ENCODE assay signal across 18 cellular contexts in the genomic region with DNA sequence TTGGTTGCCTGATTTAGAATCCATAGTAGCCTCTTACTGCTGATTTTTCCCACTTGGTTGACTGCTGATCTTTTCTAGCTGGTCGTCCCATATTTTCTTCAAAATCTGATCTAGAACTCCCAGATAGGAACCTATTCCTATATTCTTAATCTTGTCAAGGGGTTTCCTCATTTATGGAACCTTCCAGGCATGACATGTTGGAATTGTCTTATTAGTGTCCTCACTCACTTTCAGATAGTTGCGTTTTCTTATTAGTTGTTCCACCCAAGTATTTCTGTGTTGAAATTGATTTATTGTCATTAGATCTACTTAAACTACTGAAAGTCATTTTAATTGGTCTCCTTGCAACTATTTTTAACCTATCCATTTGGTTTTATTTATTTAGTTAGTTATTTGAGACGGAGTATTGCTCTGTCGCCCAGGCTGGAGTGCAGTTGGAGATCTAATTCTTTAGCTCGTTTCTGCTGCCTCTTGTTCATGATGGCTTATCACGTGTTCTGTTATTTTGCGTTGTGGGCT. TPM values are rescaled to one million over a fixed set of nuclear protein-coding genes. Genes with fewer than 3 reads are reported as not detected.
DNase-seq lines count a peak whose midpoint lies in the region; TF ChIP-seq lines count a peak whose summit lies in the region.
"Had no signal": no experiment of that assay in that cellular context is flagged by ENCODE, and none has a peak within 500 bp of the region (broad histone marks: within the 10 kb centered on the region; RNA-seq: fewer than 3 reads in every experiment).

No MANE protein-coding gene starts in this region.

- H3K4me1 ChIP-seq in HUES64 (ENCODE audit: insufficient read depth, low read length) (peaks cover 84% of the 10 kb centered on the region), skeletal muscle tissue (ENCODE audit: control insufficient read depth in 3 of 3, insufficient read depth in 3 of 3, low read length in 3 of 3) (peaks cover 21% of the 10 kb centered on the region in 3 donors)
- peaks cover 16% of the 10 kb centered on the region for H3K4me1 ChIP-seq in CD4-positive, alpha-beta memory T cell (ENCODE audit: insufficient read depth, low read length)

- H3K9me3 Mint-ChIP-seq in chondrocyte (ENCODE audit: low read depth) (no peaks in the 10 kb centered on the region), MCF 10A (ENCODE audit: unreplicated experiment) (no peaks in the 10 kb centered on the region)
- no peaks in the 10 kb centered on the region for H3K9me3 Mint-ChIP-seq in CD4-positive, alpha-beta memory T cell

- intact Hi-C loops in MCF 10A (cut with micrococcal nuclease), result no loop called here
- intact Hi-C loops in CD4-positive, alpha-beta memory T cell (cut with micrococcal nuclease), result no loop called here

- H3K4me3 ChIP-seq in HUES64 (ENCODE audit: low read length) (no peak overlapping the region), skeletal muscle tissue (ENCODE audit: low read length in 3 of 3) (no peak overlapping the region)
- H3K4me3 ChIP-seq in CD4-positive, alpha-beta memory T cell (ENCODE audit: low read length in 2 of 2), result no peak overlapping the region
- H3K4me3 ChIP-seq: BLaER1 treated with 17β-estradiol and CSF1 and Interleukin-3, amounts not matched to agents 10 nM and 100 nM; GM12878; MG63 had no signal

- H3K27ac Mint-ChIP-seq in chondrocyte (ENCODE audit: unreplicated experiment) (peak overlapping the region; percentile 10), MCF 10A (ENCODE audit: low read depth, unreplicated experiment) (no peak overlapping the region)
- H3K27ac Mint-ChIP-seq in CD4-positive, alpha-beta memory T cell, result no peak overlapping the region

- H3K36me3 ChIP-seq in HUES64 (ENCODE audit: insufficient read depth, low read length), result no peaks in the 10 kb centered on the region
- no peaks in the 10 kb centered on the region for H3K36me3 ChIP-seq in skeletal muscle tissue (ENCODE audit: control insufficient read depth in 3 of 3, insufficient read depth in 3 of 3, low read length in 3 of 3)
- H3K36me3 ChIP-seq in CD4-positive, alpha-beta memory T cell (ENCODE audit: insufficient read depth, low read length), result no peaks in the 10 kb centered on the region
- H3K36me3 ChIP-seq: MG63 had no signal

- no peaks in the 10 kb centered on the region for H3K27me3 ChIP-seq in HUES64 (ENCODE audit: insufficient read depth, low read length)
- no peaks in the 10 kb centered on the region for H3K27me3 ChIP-seq in skeletal muscle tissue (ENCODE audit: control insufficient read depth in 3 of 3, insufficient read depth in 3 of 3, low read length in 3 of 3)
- H3K27me3 ChIP-seq in CD4-positive, alpha-beta memory T cell (ENCODE audit: insufficient read depth, low read length), result no peaks in the 10 kb centered on the region
- H3K27me3 ChIP-seq: BLaER1 treated with 17β-estradiol and CSF1 and Interleukin-3, amounts not matched to agents 10 nM and 100 nM; MG63 had no signal

- peaks cover 2% of the 10 kb centered on the region for H3K36me3 Mint-ChIP-seq in chondrocyte (ENCODE audit: low read depth)
- peaks cover 6% of the 10 kb centered on the region for H3K36me3 Mint-ChIP-seq in MCF 10A (ENCODE audit: insufficient read depth, unreplicated experiment)
- H3K36me3 Mint-ChIP-seq in CD4-positive, alpha-beta memory T cell, result peaks cover 8% of the 10 kb centered on the region in 2 donors

- peaks cover 21% of the 10 kb centered on the region for H3K4me1 Mint-ChIP-seq in chondrocyte (ENCODE audit: low read depth)
- peaks cover 34% of the 10 kb centered on the region for H3K4me1 Mint-ChIP-seq in MCF 10A (ENCODE audit: insufficient read depth, unreplicated experiment)
- peaks cover 21 to 40% (median 29%) of the 10 kb centered on the region in 4 donors for H3K4me1 Mint-ChIP-seq in CD4-positive, alpha-beta memory T cell

- H3K9me3 ChIP-seq in HUES64 (ENCODE audit: insufficient read depth, low read depth, low read length) (no peaks in the 10 kb centered on the region), skeletal muscle tissue (ENCODE audit: control insufficient read depth in 3 of 3, low read length in 3 of 3) (no peaks in the 10 kb centered on the region)
- H3K9me3 ChIP-seq in CD4-positive, alpha-beta memory T cell (ENCODE audit: control insufficient read depth in 1 of 2, low read length in 2 of 2), result no peaks in the 10 kb centered on the region
- H3K9me3 ChIP-seq: MG63 had no signal

- BruUV-seq in MCF 10A (replicated peaks; lab: Mats Ljungman, UMichigan), result no TSS peak

- POLR2A ChIA-PET in MCF 10A (lab: Yijun Ruan, JAX), result interaction anchor here (1.3 to 7.5 kb wide), 2 partner anchors 9 to 17 kb away, joined by 3 to 88 read pairs; no protein-coding TSS in a partner anchor
- POLR2A ChIA-PET in CD4-positive, alpha-beta memory T cell (lab: Charles Lee; ENCODE audit: partially characterized antibody), result no interaction called here

- H3K27me3 Mint-ChIP-seq in chondrocyte (ENCODE audit: low read depth) (no peaks in the 10 kb centered on the region), MCF 10A (ENCODE audit: insufficient read depth, unreplicated experiment) (no peaks in the 10 kb centered on the region)
- H3K27me3 Mint-ChIP-seq in CD4-positive, alpha-beta memory T cell, result no peaks in the 10 kb centered on the region

- H3K9ac ChIP-seq in HUES64 (ENCODE audit: low read depth, low read length), result no peak overlapping the region
- no peak overlapping the region for H3K9ac ChIP-seq in skeletal muscle tissue (ENCODE audit: low read depth in 1 of 3, low read length in 3 of 3)
- H3K9ac ChIP-seq: BLaER1 treated with 17β-estradiol and CSF1 and Interleukin-3, amounts not matched to agents 10 nM and 100 nM; KMS-11 had no signal

- no peak overlapping the region for H3K4me3 Mint-ChIP-seq in chondrocyte (ENCODE audit: unreplicated experiment)
- no peak overlapping the region for H3K4me3 Mint-ChIP-seq in MCF 10A (ENCODE audit: unreplicated experiment)
- H3K4me3 Mint-ChIP-seq in CD4-positive, alpha-beta memory T cell, result no peak overlapping the region

- CTCF ChIA-PET in MCF 10A (lab: Yijun Ruan, JAX), result interaction anchor here (1.7 to 2.4 kb wide), 2 partner anchors 23 to 159 kb away, joined by 4 to 9 read pairs; no protein-coding TSS in a partner anchor
- CTCF ChIA-PET in CD4-positive, alpha-beta memory T cell (lab: Charles Lee; ENCODE audit: partially characterized antibody), result interaction anchor here (2.1 kb wide), 1 partner anchor 159 kb away, joined by 5 read pairs; no protein-coding TSS in a partner anchor

- WGBS in HUES64, result 88% methylated on average over 6 of the region's 7 CpGs

- DNase-seq in NCI-H2171 treated with DMSO at 0.1 percent for 48 hours (lab: John Stamatoyannopoulos, UW), result peak; percentile 42
- DNase-seq in NCI-H2171 (lab: John Stamatoyannopoulos, UW), result no peak
- DNase-seq in chondrocyte (ENCODE audit: low spot score), result no peak
- no peak for DNase-seq in MCF 10A (ENCODE audit: unreplicated experiment)
- DNase-seq in NCI-H446 treated with DMSO at 0.1 percent for 48 hours (lab: John Stamatoyannopoulos, UW), result no peak
- no peak for DNase-seq in CD4-positive, alpha-beta memory T cell
- DNase-seq: 8988T; MG63; NCI-H1105; NCI-H1694 treated with DMSO at 0.1 percent for 48 hours; NCI-H526; NK-92 treated with Interleukin-12 subunit alpha and Interleukin-12 subunit beta, amount 100 ng/mL, for 24 hours; OCI-M1 had no signal

- TF ChIP-seq CTCF in chondrocyte (IDR thresholded peaks at IDR 0.05) (no peak), MCF 10A (IDR thresholded peaks at IDR 0.05; ENCODE audit: unreplicated experiment) (no peak)

- H3K27ac ChIP-seq in HUES64 (ENCODE audit: low read depth, low read length) (peak overlapping the region; percentile 20; the same call in 1 of the 2 replicates), skeletal muscle tissue (ENCODE audit: low read depth, low read length) (peak overlapping the region; percentile 1)
- no peak overlapping the region for H3K27ac ChIP-seq in CD4-positive, alpha-beta memory T cell (ENCODE audit: low read depth, low read length)
- H3K27ac ChIP-seq: BLaER1 treated with 17β-estradiol and CSF1 and Interleukin-3, amounts not matched to agents 10 nM and 100 nM; KMS-11 had no signal

RNA-seq across cellular contexts. Expression of a gene that starts 25.0 kb away (rescaled TPM):
- 90.4 TPM for polyA plus RNA-seq in HUES64 (2013, experiment 1 of 2)
- 98.9 TPM for polyA plus RNA-seq in HUES64 (2013, experiment 2 of 2)
- total RNA-seq in chondrocyte, result 129 to 148 TPM (median 137 TPM) in 3 replicates
- 72.0 TPM for total RNA-seq in skeletal muscle tissue
- total RNA-seq in MCF 10A (2022), result 165 and 180 TPM in 2 replicates
- total RNA-seq in CD4-positive, alpha-beta memory T cell, result 100 to 1,000 TPM; 126 to 133 TPM
- polyA plus RNA-seq in CD4-positive, alpha-beta memory T cell, result 10 to 100 TPM; 15.7 to 61.8 TPM
